Comparison of ENCODE assay signal across 1 cellular context in genomic region chr10:42934842-42935241, GRCh38.
TF ChIP-seq lines count a peak whose summit lies in the region.

No MANE protein-coding gene starts in this region.

TF ChIP-seq in GM23338, 12 proteins besides CTCF, POLR2A, EP300 and RAD21 (continued from another document):
- TF ChIP-seq, protein P1, sequence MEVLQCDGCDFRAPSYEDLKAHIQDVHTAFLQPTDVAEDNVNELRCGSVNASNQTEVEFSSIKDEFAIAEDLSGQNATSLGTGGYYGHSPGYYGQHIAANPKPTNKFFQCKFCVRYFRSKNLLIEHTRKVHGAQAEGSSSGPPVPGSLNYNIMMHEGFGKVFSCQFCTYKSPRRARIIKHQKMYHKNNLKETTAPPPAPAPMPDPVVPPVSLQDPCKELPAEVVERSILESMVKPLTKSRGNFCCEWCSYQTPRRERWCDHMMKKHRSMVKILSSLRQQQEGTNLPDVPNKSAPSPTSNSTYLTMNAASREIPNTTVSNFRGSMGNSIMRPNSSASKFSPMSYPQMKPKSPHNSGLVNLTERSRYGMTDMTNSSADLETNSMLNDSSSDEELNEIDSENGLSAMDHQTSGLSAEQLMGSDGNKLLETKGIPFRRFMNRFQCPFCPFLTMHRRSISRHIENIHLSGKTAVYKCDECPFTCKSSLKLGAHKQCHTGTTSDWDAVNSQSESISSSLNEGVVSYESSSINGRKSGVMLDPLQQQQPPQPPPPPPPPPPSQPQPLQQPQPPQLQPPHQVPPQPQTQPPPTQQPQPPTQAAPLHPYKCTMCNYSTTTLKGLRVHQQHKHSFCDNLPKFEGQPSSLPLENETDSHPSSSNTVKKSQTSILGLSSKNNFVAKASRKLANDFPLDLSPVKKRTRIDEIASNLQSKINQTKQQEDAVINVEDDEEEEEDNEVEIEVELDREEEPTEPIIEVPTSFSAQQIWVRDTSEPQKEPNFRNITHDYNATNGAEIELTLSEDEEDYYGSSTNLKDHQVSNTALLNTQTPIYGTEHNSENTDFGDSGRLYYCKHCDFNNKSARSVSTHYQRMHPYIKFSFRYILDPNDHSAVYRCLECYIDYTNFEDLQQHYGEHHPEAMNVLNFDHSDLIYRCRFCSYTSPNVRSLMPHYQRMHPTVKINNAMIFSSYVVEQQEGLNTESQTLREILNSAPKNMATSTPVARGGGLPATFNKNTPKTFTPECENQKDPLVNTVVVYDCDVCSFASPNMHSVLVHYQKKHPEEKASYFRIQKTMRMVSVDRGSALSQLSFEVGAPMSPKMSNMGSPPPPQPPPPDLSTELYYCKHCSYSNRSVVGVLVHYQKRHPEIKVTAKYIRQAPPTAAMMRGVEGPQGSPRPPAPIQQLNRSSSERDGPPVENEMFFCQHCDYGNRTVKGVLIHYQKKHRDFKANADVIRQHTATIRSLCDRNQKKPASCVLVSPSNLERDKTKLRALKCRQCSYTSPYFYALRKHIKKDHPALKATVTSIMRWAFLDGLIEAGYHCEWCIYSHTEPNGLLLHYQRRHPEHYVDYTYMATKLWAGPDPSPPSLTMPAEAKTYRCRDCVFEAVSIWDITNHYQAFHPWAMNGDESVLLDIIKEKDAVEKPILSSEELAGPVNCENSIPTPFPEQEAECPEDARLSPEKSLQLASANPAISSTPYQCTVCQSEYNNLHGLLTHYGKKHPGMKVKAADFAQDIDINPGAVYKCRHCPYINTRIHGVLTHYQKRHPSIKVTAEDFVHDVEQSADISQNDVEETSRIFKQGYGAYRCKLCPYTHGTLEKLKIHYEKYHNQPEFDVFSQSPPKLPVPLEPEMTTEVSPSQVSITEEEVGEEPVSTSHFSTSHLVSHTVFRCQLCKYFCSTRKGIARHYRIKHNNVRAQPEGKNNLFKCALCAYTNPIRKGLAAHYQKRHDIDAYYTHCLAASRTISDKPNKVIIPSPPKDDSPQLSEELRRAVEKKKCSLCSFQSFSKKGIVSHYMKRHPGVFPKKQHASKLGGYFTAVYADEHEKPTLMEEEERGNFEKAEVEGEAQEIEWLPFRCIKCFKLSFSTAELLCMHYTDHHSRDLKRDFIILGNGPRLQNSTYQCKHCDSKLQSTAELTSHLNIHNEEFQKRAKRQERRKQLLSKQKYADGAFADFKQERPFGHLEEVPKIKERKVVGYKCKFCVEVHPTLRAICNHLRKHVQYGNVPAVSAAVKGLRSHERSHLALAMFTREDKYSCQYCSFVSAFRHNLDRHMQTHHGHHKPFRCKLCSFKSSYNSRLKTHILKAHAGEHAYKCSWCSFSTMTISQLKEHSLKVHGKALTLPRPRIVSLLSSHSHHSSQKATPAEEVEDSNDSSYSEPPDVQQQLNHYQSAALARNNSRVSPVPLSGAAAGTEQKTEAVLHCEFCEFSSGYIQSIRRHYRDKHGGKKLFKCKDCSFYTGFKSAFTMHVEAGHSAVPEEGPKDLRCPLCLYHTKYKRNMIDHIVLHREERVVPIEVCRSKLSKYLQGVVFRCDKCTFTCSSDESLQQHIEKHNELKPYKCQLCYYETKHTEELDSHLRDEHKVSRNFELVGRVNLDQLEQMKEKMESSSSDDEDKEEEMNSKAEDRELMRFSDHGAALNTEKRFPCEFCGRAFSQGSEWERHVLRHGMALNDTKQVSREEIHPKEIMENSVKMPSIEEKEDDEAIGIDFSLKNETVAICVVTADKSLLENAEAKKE (CRISPR knock-in tag; IDR thresholded peaks at IDR 0.05) = no peak
- TF ChIP-seq ZNF331 (CRISPR knock-in tag; IDR thresholded peaks at IDR 0.05; ENCODE audit: low read depth) (no peak), CREB1 (CRISPR knock-in tag; IDR thresholded peaks at IDR 0.05; ENCODE audit: low read depth) (no peak), EZH2phosphoT487 (IDR thresholded peaks at IDR 0.05; ENCODE audit: unreplicated experiment) (no peak), STAT1 (IDR thresholded peaks at IDR 0.05; ENCODE audit: unreplicated experiment) (no peak), POLR2AphosphoS5 (IDR thresholded peaks at IDR 0.05; ENCODE audit: low read depth) (no peak), JUNB (IDR thresholded peaks at IDR 0.05; ENCODE audit: unreplicated experiment) (no peak), ZNF114 (CRISPR knock-in tag; IDR thresholded peaks at IDR 0.05) (no peak), EZH2 (IDR thresholded peaks at IDR 0.05; ENCODE audit: low read depth, unreplicated experiment) (no peak)
- TF ChIP-seq, protein P2, sequence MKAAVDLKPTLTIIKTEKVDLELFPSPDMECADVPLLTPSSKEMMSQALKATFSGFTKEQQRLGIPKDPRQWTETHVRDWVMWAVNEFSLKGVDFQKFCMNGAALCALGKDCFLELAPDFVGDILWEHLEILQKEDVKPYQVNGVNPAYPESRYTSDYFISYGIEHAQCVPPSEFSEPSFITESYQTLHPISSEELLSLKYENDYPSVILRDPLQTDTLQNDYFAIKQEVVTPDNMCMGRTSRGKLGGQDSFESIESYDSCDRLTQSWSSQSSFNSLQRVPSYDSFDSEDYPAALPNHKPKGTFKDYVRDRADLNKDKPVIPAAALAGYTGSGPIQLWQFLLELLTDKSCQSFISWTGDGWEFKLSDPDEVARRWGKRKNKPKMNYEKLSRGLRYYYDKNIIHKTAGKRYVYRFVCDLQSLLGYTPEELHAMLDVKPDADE (IDR thresholded peaks at IDR 0.05) = no peak
- TF ChIP-seq, protein P3, sequence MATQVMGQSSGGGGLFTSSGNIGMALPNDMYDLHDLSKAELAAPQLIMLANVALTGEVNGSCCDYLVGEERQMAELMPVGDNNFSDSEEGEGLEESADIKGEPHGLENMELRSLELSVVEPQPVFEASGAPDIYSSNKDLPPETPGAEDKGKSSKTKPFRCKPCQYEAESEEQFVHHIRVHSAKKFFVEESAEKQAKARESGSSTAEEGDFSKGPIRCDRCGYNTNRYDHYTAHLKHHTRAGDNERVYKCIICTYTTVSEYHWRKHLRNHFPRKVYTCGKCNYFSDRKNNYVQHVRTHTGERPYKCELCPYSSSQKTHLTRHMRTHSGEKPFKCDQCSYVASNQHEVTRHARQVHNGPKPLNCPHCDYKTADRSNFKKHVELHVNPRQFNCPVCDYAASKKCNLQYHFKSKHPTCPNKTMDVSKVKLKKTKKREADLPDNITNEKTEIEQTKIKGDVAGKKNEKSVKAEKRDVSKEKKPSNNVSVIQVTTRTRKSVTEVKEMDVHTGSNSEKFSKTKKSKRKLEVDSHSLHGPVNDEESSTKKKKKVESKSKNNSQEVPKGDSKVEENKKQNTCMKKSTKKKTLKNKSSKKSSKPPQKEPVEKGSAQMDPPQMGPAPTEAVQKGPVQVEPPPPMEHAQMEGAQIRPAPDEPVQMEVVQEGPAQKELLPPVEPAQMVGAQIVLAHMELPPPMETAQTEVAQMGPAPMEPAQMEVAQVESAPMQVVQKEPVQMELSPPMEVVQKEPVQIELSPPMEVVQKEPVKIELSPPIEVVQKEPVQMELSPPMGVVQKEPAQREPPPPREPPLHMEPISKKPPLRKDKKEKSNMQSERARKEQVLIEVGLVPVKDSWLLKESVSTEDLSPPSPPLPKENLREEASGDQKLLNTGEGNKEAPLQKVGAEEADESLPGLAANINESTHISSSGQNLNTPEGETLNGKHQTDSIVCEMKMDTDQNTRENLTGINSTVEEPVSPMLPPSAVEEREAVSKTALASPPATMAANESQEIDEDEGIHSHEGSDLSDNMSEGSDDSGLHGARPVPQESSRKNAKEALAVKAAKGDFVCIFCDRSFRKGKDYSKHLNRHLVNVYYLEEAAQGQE (IDR thresholded peaks at IDR 0.05; ENCODE audit: unreplicated experiment) = no peak
